Comparison of ENCODE assay signal across 12 cellular contexts in genomic region chr10:480928-481551, GRCh38.
DNase-seq lines count a peak whose midpoint lies in the region; ATAC-seq and TF ChIP-seq lines count a peak whose summit lies in the region.
"Had no signal": no experiment of that assay in that cellular context is flagged by ENCODE, and none has a peak within 500 bp of the region (broad histone marks: within the 10 kb centered on the region; RNA-seq: fewer than 3 reads in every experiment).

No MANE protein-coding gene starts in this region.

- H3K4me1 ChIP-seq in SK-N-SH (ENCODE audit: control insufficient read depth in 1 of 2, insufficient read depth in 2 of 2, low read depth in 1 of 2, low read length in 1 of 2): peaks cover 0 to 28% of the 10 kb centered on the region in 2 experiments; a peak in 1 of 4 replicates
- H3K4me1 ChIP-seq in spleen: peaks cover 0 to 11% (median 3%) of the 10 kb centered on the region in 6 donors

- no peak; the same call in 1 of the 2 replicates for TF ChIP-seq RAD21 in SK-N-SH (IDR thresholded peaks at IDR 0.05; ENCODE audit: low read length)

- peaks cover 6% of the 10 kb centered on the region; the same call in 1 of the 2 replicates for H3K79me2 ChIP-seq in SK-N-SH (ENCODE audit: insufficient read depth)

- H3K27me3 ChIP-seq in SK-N-SH (ENCODE audit: insufficient read depth): no peaks in the 10 kb centered on the region
- no peaks in the 10 kb centered on the region for H3K27me3 ChIP-seq in spleen (replicated peaks in 1 of 7)

- intact Hi-C loops in left cardiac atrium (cut with DNase I): no loop called here
- intact Hi-C loops in spleen (cut with DNase I; ENCODE audit: low total_unique reads): no loop called here

- CTCF ChIA-PET in SK-N-SH (lab: Yijun Ruan, JAX): interaction anchor here (1.0 to 1.7 kb wide), 2 partner anchors 211 to 308 kb away, joined by 3 read pairs; no protein-coding TSS in a partner anchor

- peak in 1 of 2 experiments; percentile 30; a peak in 1 of 4 replicates for TF ChIP-seq EP300 in SK-N-SH (IDR thresholded peaks at IDR 0.05; ENCODE audit: borderline replicate concordance in 1 of 2, low read depth in 1 of 2, low read length in 1 of 2)

- peak; percentile 15 to 47 for ATAC-seq in left cardiac atrium
- no peak for ATAC-seq in HG03025 (IDR thresholded peaks at IDR 0.05; ENCODE audit: low FRiP score, unreplicated experiment)
- no peak for ATAC-seq in HG03045 (IDR thresholded peaks at IDR 0.05; ENCODE audit: unreplicated experiment)

- WGBS in SK-N-SH (ENCODE audit: low lambda C conversion rate): 87% methylated on average over 15 of the region's 17 CpGs
- 73 to 83% (median 82%) methylated on average over 15 to 17 of the region's 17 CpGs for WGBS in spleen, 5 donors

- no peaks in the 10 kb centered on the region for H3K9me2 ChIP-seq in SK-N-SH

- no peaks in the 10 kb centered on the region for H3F3A ChIP-seq in SK-N-SH (replicated peaks; ENCODE audit: insufficient read depth)

- H3K9me3 ChIP-seq in SK-N-SH (no peaks in the 10 kb centered on the region), spleen (no peaks in the 10 kb centered on the region)

- H3K27ac ChIP-seq in SK-N-SH (ENCODE audit: low read depth in 2 of 2, low read length in 1 of 2) (no peak overlapping the region), spleen (no peak overlapping the region)
- H3K27ac ChIP-seq: GM23248, PC-9 had no signal

- TF ChIP-seq CTCF in SK-N-SH (IDR thresholded peaks at IDR 0.05) (no peak), spleen (IDR thresholded peaks at IDR 0.05 in 8 of 11, conservative IDR thresholded peaks at IDR 0.05 in 3 of 11) (no peak)

- no peaks in the 10 kb centered on the region for H4K20me1 ChIP-seq in SK-N-SH (ENCODE audit: insufficient read depth)

- H3K9ac ChIP-seq in SK-N-SH: no peak overlapping the region
- H3K9ac ChIP-seq: GM23248 had no signal

- no peak overlapping the region for H3K4me3 ChIP-seq in SK-N-SH (ENCODE audit: low read depth in 2 of 2, low read length in 1 of 2)
- H3K4me3 ChIP-seq in spleen: no peak overlapping the region
- H3K4me3 ChIP-seq: GM23248, PC-9 had no signal

- no peak for TF ChIP-seq POLR2A in spleen (IDR thresholded peaks at IDR 0.05)

- POLR2A ChIA-PET in SK-N-SH (lab: Yijun Ruan, JAX): no interaction called here

- no peak overlapping the region for H3K4me2 ChIP-seq in SK-N-SH
- H3K4me2 ChIP-seq: PC-9 had no signal

- H3K36me3 ChIP-seq in SK-N-SH (replicated peaks in 1 of 2; ENCODE audit: control insufficient read depth in 1 of 2, insufficient read depth in 2 of 2, low read length in 1 of 2) (peaks cover 0 to 13% of the 10 kb centered on the region in 2 experiments), spleen (no peaks in the 10 kb centered on the region)

- peak; percentile 8 for DNase-seq in NCI-H2107 treated with DMSO at 0.1 percent for 48 hours (lab: John Stamatoyannopoulos, UW; ENCODE audit: unreplicated experiment)
- no peak for DNase-seq in NCI-H2107 (lab: John Stamatoyannopoulos, UW)
- DNase-seq in SK-N-SH: peak; percentile 83
- no peak for DNase-seq in left cardiac atrium
- peak; percentile 66 for DNase-seq in spleen
- DNase-seq in activated naive CD4-positive, alpha-beta T cell (lab: John Stamatoyannopoulos, UW): no peak
- DNase-seq: ACHN; activated CD4-positive, alpha-beta T cell treated with anti-CD3 and anti-CD28 coated beads, Interleukin-2, amount 10 ng/mL, durations not matched to agents 7 days and 5 days; GM23248; PC-9 had no signal

- no peak overlapping the region for H2AFZ ChIP-seq in SK-N-SH (ENCODE audit: low read depth)
- H2AFZ ChIP-seq: GM23248, PC-9 had no signal

TF ChIP-seq in SK-N-SH, 30 proteins besides CTCF, POLR2A, EP300 and RAD21:
- TF ChIP-seq TAF1 (IDR thresholded peaks at IDR 0.05; ENCODE audit: borderline replicate concordance, low read depth, low read length) (no peak), RCOR1 (IDR thresholded peaks at IDR 0.05; ENCODE audit: low read length) (0 out of 2 replicates have a peak, but pooled peaks have one; percentile 26), TCF12 (IDR thresholded peaks at IDR 0.05) (no peak), USF2 (IDR thresholded peaks at IDR 0.05; ENCODE audit: borderline replicate concordance, low read depth, low read length) (peak; percentile 34; the same call in 1 of the 2 replicates), CHD2 (IDR thresholded peaks at IDR 0.05; ENCODE audit: low read length, partially characterized antibody) (peak; percentile 20), MXI1 (IDR thresholded peaks at IDR 0.05; ENCODE audit: low read depth, low read length) (peak; percentile 69)

Comparison
In these comparisons a context has a peak if more than half of its experiments do, and no peak if none do; other contexts are left out.
1. DNase-seq: peak in NCI-H2107 treated with DMSO at 0.1 percent for 48 hours (single experiment), SK-N-SH (single experiment) and spleen (single experiment); none in NCI-H2107 (single experiment), left cardiac atrium (single experiment) and activated naive CD4-positive, alpha-beta T cell (0 of 4).
2. ATAC-seq: peak in left cardiac atrium (2 of 2); none in HG03025 (single experiment) and HG03045 (single experiment).